Comparison of ENCODE assay signal across 1 cellular context in genomic region chr3:44685128-44685800, GRCh38.
A peak's percentile ranks its signal among the peaks of the same experiment; 100 is the strongest.
TF ChIP-seq lines count a peak whose summit lies in the region.

No MANE protein-coding gene starts in this region.

TF ChIP-seq in GM12878, 131 proteins besides CTCF, POLR2A, EP300 and RAD21 (continued from another document and continues in another):
- TF ChIP-seq PRDM15 (CRISPR knock-in tag; IDR thresholded peaks at IDR 0.05): no peak
- TF ChIP-seq MYB (IDR thresholded peaks at IDR 0.05; ENCODE audit: borderline replicate concordance, low read depth, low read length): no peak
- TF ChIP-seq FOXK2 (IDR thresholded peaks at IDR 0.05): no peak
- TF ChIP-seq PBX3 (IDR thresholded peaks at IDR 0.05; ENCODE audit: insufficient replicate concordance, low read depth, low read length): peak; percentile 36
- peak; percentile 68; the same call in 1 of the 2 replicates for TF ChIP-seq LARP7 (IDR thresholded peaks at IDR 0.05)
- peak; percentile 83 for TF ChIP-seq ZBTB40 (IDR thresholded peaks at IDR 0.05; ENCODE audit: borderline replicate concordance)
- TF ChIP-seq SPI1 (IDR thresholded peaks at IDR 0.05; ENCODE audit: borderline replicate concordance, insufficient read depth, low read depth, low read length): no peak
- peak in 1 of 2 experiments; percentile 42; a peak in 1 of 4 replicates for TF ChIP-seq BHLHE40 (IDR thresholded peaks at IDR 0.05; ENCODE audit: borderline replicate concordance in 1 of 2, low read depth in 2 of 2, low read length in 1 of 2)
- TF ChIP-seq POLR2AphosphoS5 (IDR thresholded peaks at IDR 0.05; ENCODE audit: low read length): peak; percentile 62; the same call in 1 of the 2 replicates
- peak; percentile 15; the same call in 1 of the 2 replicates for TF ChIP-seq SMC3 (IDR thresholded peaks at IDR 0.05; ENCODE audit: borderline replicate concordance, low read length)
- TF ChIP-seq ZNF274 (IDR thresholded peaks at IDR 0.05; ENCODE audit: insufficient read depth, insufficient read length): no peak
- no peak for TF ChIP-seq MYC (IDR thresholded peaks at IDR 0.05; ENCODE audit: insufficient read depth, insufficient read length, insufficient replicate concordance, low read length, severe bottlenecking)
- peak; percentile 52 for TF ChIP-seq E2F8 (IDR thresholded peaks at IDR 0.05; ENCODE audit: low read depth, partially characterized antibody)
- TF ChIP-seq ZNF592 (IDR thresholded peaks at IDR 0.05): no peak
- TF ChIP-seq ASH2L (IDR thresholded peaks at IDR 0.05; ENCODE audit: borderline replicate concordance, low read depth): no peak
- no peak for TF ChIP-seq BCL11A (IDR thresholded peaks at IDR 0.05; ENCODE audit: low read depth, low read length)
- TF ChIP-seq SIN3A (IDR thresholded peaks at IDR 0.05; ENCODE audit: low read depth, low read length): peak; percentile 66
- TF ChIP-seq GATAD2B (conservative IDR thresholded peaks at IDR 0.05; ENCODE audit: low read depth): peak; percentile 66; the same call in 1 of the 2 replicates
- peak; percentile 94 for TF ChIP-seq BMI1 (IDR thresholded peaks at IDR 0.05; ENCODE audit: borderline replicate concordance)
- peak; percentile 70 for TF ChIP-seq NR2F1 (conservative IDR thresholded peaks at IDR 0.05)
- TF ChIP-seq CREB1 (IDR thresholded peaks at IDR 0.05; ENCODE audit: low read depth): peak; percentile 55; the same call in 1 of the 2 replicates
- TF ChIP-seq RUNX3 (IDR thresholded peaks at IDR 0.05; ENCODE audit: low read length): no peak; the same call in 1 of the 2 replicates
- TF ChIP-seq NKRF (conservative IDR thresholded peaks at IDR 0.05): peak; percentile 88
- TF ChIP-seq TBL1XR1 (IDR thresholded peaks at IDR 0.05; ENCODE audit: low read depth, low read length): no peak
- TF ChIP-seq POLR2AphosphoS2 (IDR thresholded peaks at IDR 0.05; ENCODE audit: low read depth, low read length): peak; percentile 68; the same call in 1 of the 2 replicates
- TF ChIP-seq CHD4 (IDR thresholded peaks at IDR 0.05): no peak
- TF ChIP-seq TCF12 (IDR thresholded peaks at IDR 0.05; ENCODE audit: low read depth, low read length): no peak
- TF ChIP-seq TAF1 (IDR thresholded peaks at IDR 0.05; ENCODE audit: borderline replicate concordance, low read depth, low read length): peak; percentile 64; the same call in 1 of the 2 replicates
- TF ChIP-seq BRCA1 (IDR thresholded peaks at IDR 0.05; ENCODE audit: low read depth, low read length): peak; percentile 60; the same call in 1 of the 2 replicates
- TF ChIP-seq ZNF207 (IDR thresholded peaks at IDR 0.05; ENCODE audit: borderline replicate concordance): peak; percentile 86; the same call in 1 of the 2 replicates
- TF ChIP-seq HCFC1 (IDR thresholded peaks at IDR 0.05; ENCODE audit: low read length): peak; percentile 65
- 0 out of 2 replicates have a peak, but pooled peaks have one; percentile 43 for TF ChIP-seq MAX (IDR thresholded peaks at IDR 0.05; ENCODE audit: low read depth, low read length)
- peak; percentile 59; the same call in 1 of the 2 replicates for TF ChIP-seq RB1 (IDR thresholded peaks at IDR 0.05; ENCODE audit: borderline replicate concordance)
- TF ChIP-seq MEF2B (IDR thresholded peaks at IDR 0.05; ENCODE audit: partially characterized antibody, poor library complexity, severe bottlenecking): no peak
- TF ChIP-seq ESRRA (IDR thresholded peaks at IDR 0.05; ENCODE audit: low read length): no peak
- TF ChIP-seq EGR1 (IDR thresholded peaks at IDR 0.05; ENCODE audit: borderline replicate concordance in 1 of 2, low read depth in 2 of 2, low read length in 2 of 2): peak in 1 of 2 experiments; percentile 38; a peak in 1 of 3 replicates
- 0 out of 2 replicates have a peak, but pooled peaks have one; percentile 43 for TF ChIP-seq CBX5 (IDR thresholded peaks at IDR 0.05; ENCODE audit: low read depth)
- peak; percentile 93 for TF ChIP-seq PKNOX1 (IDR thresholded peaks at IDR 0.05)
- TF ChIP-seq SIX5 (IDR thresholded peaks at IDR 0.05; ENCODE audit: low read depth, low read length, severe bottlenecking): peak; percentile 14
